Comparison of ENCODE assay signal across 21 cellular contexts in the genomic region with DNA sequence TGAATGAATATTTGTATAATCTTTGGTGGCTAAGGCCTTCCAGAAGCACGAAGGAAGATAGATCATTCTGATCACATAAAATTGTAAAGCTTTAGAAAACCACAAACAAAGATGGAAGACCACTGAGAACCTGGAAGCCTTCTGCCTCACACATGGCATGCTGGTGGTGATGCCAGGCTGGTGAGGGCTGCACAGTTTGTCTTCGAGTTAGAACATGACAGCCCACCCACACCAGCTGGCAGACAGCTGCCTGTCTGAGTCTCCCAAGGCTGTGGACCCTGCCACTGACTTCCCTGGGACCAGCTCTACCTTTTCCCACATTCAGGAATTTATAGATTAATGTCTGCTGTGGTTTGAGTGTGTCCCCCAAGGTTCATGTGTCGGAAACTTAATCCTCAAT.
"Had no signal": no experiment of that assay in that cellular context is flagged by ENCODE, and none has a peak within 500 bp of the region (broad histone marks: within the 10 kb centered on the region; RNA-seq: fewer than 3 reads in every experiment).

No MANE protein-coding gene starts in this region.

- FAIRE-seq: HTR-8/SVneo, K562, RCC 7860 had no signal

- DNase-seq: Kasumi-1, MM.1S, NCI-H1092 treated with DMSO at 0.1 percent for 48 hours, NCI-H1436, NCI-H1930, NCI-H2081, NCI-H2107, NCI-H345, NCI-H446 treated with DMSO at 0.1 percent for 48 hours, NCI-H510A treated with DMSO at 0.1 percent for 48 hours, NCI-H69, NCI-H774, Right ventricle myocardium superior, RPMI8226, SIG-M5, SK-N-SH, SW 1271, T-cell had no signal

- ATAC-seq: K562, T-cell had no signal
